In genomic region chr20:22576733-22577514, GRCh38 we compare ENCODE assay signal across 1 cellular context.
TF ChIP-seq lines count a peak whose summit lies in the region.

No MANE protein-coding gene starts in this region.

TF ChIP-seq in HepG2, 621 proteins besides CTCF, POLR2A, EP300 and RAD21 (continued from another document and continues in another):
- TF ChIP-seq JARID2 (CRISPR knock-in tag; IDR thresholded peaks at IDR 0.05; ENCODE audit: insufficient replicate concordance) (no peak), SALL2 (CRISPR knock-in tag; IDR thresholded peaks at IDR 0.05) (no peak; the same call in 1 of the 2 replicates), NR2C2 (CRISPR knock-in tag; IDR thresholded peaks at IDR 0.05; ENCODE audit: borderline replicate concordance) (no peak), ZNF580 (CRISPR knock-in tag; IDR thresholded peaks at IDR 0.05; ENCODE audit: borderline replicate concordance, low read depth) (no peak), PHF20 (CRISPR knock-in tag; IDR thresholded peaks at IDR 0.05) (peak; percentile 38; the same call in 1 of the 2 replicates), TRIM24 (CRISPR knock-in tag; IDR thresholded peaks at IDR 0.05) (no peak), ZNF431 (CRISPR knock-in tag; IDR thresholded peaks at IDR 0.05; ENCODE audit: borderline replicate concordance, low read depth) (no peak; the same call in 1 of the 2 replicates), PTBP1 (IDR thresholded peaks at IDR 0.05; ENCODE audit: low read depth, low read length, poor library complexity, severe bottlenecking) (no peak), TFE3 (CRISPR knock-in tag; IDR thresholded peaks at IDR 0.05) (0 out of 2 replicates have a peak, but pooled peaks have one; percentile 18), ZNF337 (CRISPR knock-in tag; IDR thresholded peaks at IDR 0.05; ENCODE audit: borderline replicate concordance, low read depth) (peak; percentile 16; the same call in 1 of the 2 replicates), ZBTB43 (CRISPR knock-in tag; conservative IDR thresholded peaks at IDR 0.05) (peak; percentile 34; the same call in 1 of the 2 replicates), MTF2 (CRISPR knock-in tag; IDR thresholded peaks at IDR 0.05; ENCODE audit: borderline replicate concordance) (no peak), HDAC1 (CRISPR knock-in tag; IDR thresholded peaks at IDR 0.05) (peak; percentile 35; the same call in 1 of the 2 replicates), ZBTB37 (CRISPR knock-in tag; IDR thresholded peaks at IDR 0.05) (0 out of 2 replicates have a peak, but pooled peaks have one; percentile 31), XBP1 (CRISPR knock-in tag; IDR thresholded peaks at IDR 0.05) (no peak), MBD4 (IDR thresholded peaks at IDR 0.05; ENCODE audit: borderline replicate concordance, low read length) (no peak), GATAD1 (CRISPR knock-in tag; IDR thresholded peaks at IDR 0.05) (no peak), ZNF687 (CRISPR knock-in tag; IDR thresholded peaks at IDR 0.05) (peak; percentile 69), ZNF746 (CRISPR knock-in tag; IDR thresholded peaks at IDR 0.05) (peak; percentile 39; the same call in 1 of the 2 replicates), GPBP1L1 (CRISPR knock-in tag; IDR thresholded peaks at IDR 0.05) (no peak), REL (CRISPR knock-in tag; conservative IDR thresholded peaks at IDR 0.05) (no peak), TOPORS (CRISPR knock-in tag; IDR thresholded peaks at IDR 0.05) (0 out of 2 replicates have a peak, but pooled peaks have one; percentile 68), MAX (IDR thresholded peaks at IDR 0.05) (peak; percentile 53), ZNF225 (CRISPR knock-in tag; IDR thresholded peaks at IDR 0.05) (no peak), ZNF329 (CRISPR knock-in tag; IDR thresholded peaks at IDR 0.05; ENCODE audit: low read depth) (peak; percentile 19; the same call in 1 of the 2 replicates), ZNF720 (CRISPR knock-in tag; IDR thresholded peaks at IDR 0.05) (no peak), SOX5 (CRISPR knock-in tag; IDR thresholded peaks at IDR 0.05; ENCODE audit: borderline replicate concordance) (peak; percentile 32; the same call in 1 of the 2 replicates), SP2 (CRISPR knock-in tag; IDR thresholded peaks at IDR 0.05) (peak; percentile 36), RXRA (CRISPR knock-in tag; IDR thresholded peaks at IDR 0.05) (no peak), ZNF138 (CRISPR knock-in tag; IDR thresholded peaks at IDR 0.05; ENCODE audit: low read depth) (no peak; the same call in 1 of the 2 replicates), ZBTB25 (CRISPR knock-in tag; IDR thresholded peaks at IDR 0.05) (no peak), MATR3 (CRISPR knock-in tag; IDR thresholded peaks at IDR 0.05) (no peak), SSRP1 (CRISPR knock-in tag; IDR thresholded peaks at IDR 0.05) (no peak), DPF2 (CRISPR knock-in tag; IDR thresholded peaks at IDR 0.05; ENCODE audit: borderline replicate concordance, low read depth) (peak; percentile 21; the same call in 1 of the 2 replicates), CBX1 (IDR thresholded peaks at IDR 0.05; ENCODE audit: low read depth) (no peak), NFAT5 (CRISPR knock-in tag; IDR thresholded peaks at IDR 0.05) (peak; percentile 19; the same call in 1 of the 2 replicates), TARDBP (CRISPR knock-in tag; IDR thresholded peaks at IDR 0.05) (peak; percentile 41; the same call in 1 of the 2 replicates), ZFP91 (CRISPR knock-in tag; IDR thresholded peaks at IDR 0.05; ENCODE audit: borderline replicate concordance) (0 out of 2 replicates have a peak, but pooled peaks have one; percentile 15), HOXA7 (CRISPR knock-in tag; IDR thresholded peaks at IDR 0.05) (no peak), ZNF20 (CRISPR knock-in tag; IDR thresholded peaks at IDR 0.05) (0 out of 2 replicates have a peak, but pooled peaks have one; percentile 15), SP4 (CRISPR knock-in tag; IDR thresholded peaks at IDR 0.05) (0 out of 2 replicates have a peak, but pooled peaks have one; percentile 17)
